32 cellular contexts compared by ENCODE assay signal in genomic region chr7:45216181-45216580, GRCh38. TPM values are rescaled to one million over a fixed set of nuclear protein-coding genes. Genes with fewer than 3 reads are reported as not detected.
"Had no signal": no experiment of that assay in that cellular context is flagged by ENCODE, and none has a peak within 500 bp of the region (broad histone marks: within the 10 kb centered on the region; RNA-seq: fewer than 3 reads in every experiment).

No MANE protein-coding gene starts in this region.

- H3K27ac ChIP-seq: brain microvascular endothelial cell, epithelial cell of prostate, esophagus squamous epithelium, neutrophil, skin epidermis, thoracic aorta, vagina, WERI-Rb-1 had no signal

- H3K4me3 ChIP-seq: esophagus squamous epithelium, skin epidermis, thoracic aorta, vagina had no signal

- FAIRE-seq: astrocyte, endometrium, islet of Langerhans had no signal

- H3K4me1 ChIP-seq: esophagus squamous epithelium, vagina had no signal

- ATAC-seq: sciatic nerve, T-helper 17 cell had no signal

- DNase-seq: activated CD4-positive, alpha-beta memory T cell treated with anti-CD3 and anti-CD28 coated beads, Interleukin-2, amount 10 ng/mL, durations not matched to agents 7 days and 5 days; activated CD4-positive, alpha-beta T cell treated with anti-CD3 and anti-CD28 coated beads for 1 hour; activated CD4-positive, alpha-beta T cell treated with anti-CD3 and anti-CD28 coated beads, Interleukin-2, amount 10 ng/mL, durations not matched to agents 7 days and 5 days; activated CD8-positive, alpha-beta memory T cell treated with anti-CD3 and anti-CD28 coated beads, Interleukin-2, amount 50 U/mL, for 48 hours; activated gamma-delta T cell; activated naive CD4-positive, alpha-beta T cell treated with anti-CD3 and anti-CD28 coated beads, Interleukin-2, amount 10 ng/mL, durations not matched to agents 7 days and 5 days; activated naive CD8-positive, alpha-beta T cell treated with anti-CD3 and anti-CD28 coated beads, Interleukin-2, amount 10 ng/mL, durations not matched to agents 7 days and 5 days; activated T-cell treated with anti-CD3 and anti-CD28 coated beads, Interleukin-2, amount 50 U/mL, for 24 hours; brain microvascular endothelial cell; effector CD4-positive, alpha-beta T cell; esophagus squamous epithelium; foreskin melanocyte; naive B cell; nephron progenitor cell; stimulated activated CD4-positive, alpha-beta T cell treated with anti-CD3 and anti-CD28 coated beads, Interleukin-12 subunit alpha, Interleukin-12 subunit beta, amount 100 ng/mL, for 4 hours; stimulated activated CD4-positive, alpha-beta T cell treated with anti-CD3 and anti-CD28 coated beads, Interleukin-4, amount 100 ng/mL, for 1 hour; T-helper 17 cell; T1000; trophoblast cell had no signal

- H3K27me3 ChIP-seq: brain microvascular endothelial cell, vagina had no signal

- H3K36me3 ChIP-seq: brain microvascular endothelial cell, esophagus squamous epithelium, neutrophil, thoracic aorta, vagina, WERI-Rb-1 had no signal

- H3K9me3 ChIP-seq: esophagus squamous epithelium, neutrophil, thoracic aorta, vagina had no signal

RNA-seq across cellular contexts. Expression of gene RAMP3, which starts 58.6 kb away (rescaled TPM):
- total RNA-seq: activated CD4-positive, alpha-beta memory T cell treated with anti-CD3 and anti-CD28 coated beads, Interleukin-2, amount 10 ng/mL, durations not matched to agents 7 days and 5 days; activated CD4-positive, alpha-beta T cell treated with anti-CD3 and anti-CD28 coated beads, Interleukin-2, amount 10 ng/mL, durations not matched to agents 7 days and 5 days; activated naive CD8-positive, alpha-beta T cell treated with anti-CD3 and anti-CD28 coated beads, Interleukin-2, amount 10 ng/mL, durations not matched to agents 7 days and 5 days; astrocyte; glomerular endothelial cell; mesothelial cell of epicardium; osteocyte had no signal
